24 cellular contexts compared by ENCODE assay signal in genomic region chr3:78143000-78143399, GRCh38.
"Had no signal": no experiment of that assay in that cellular context is flagged by ENCODE, and none has a peak within 500 bp of the region (broad histone marks: within the 10 kb centered on the region; RNA-seq: fewer than 3 reads in every experiment).

No MANE protein-coding gene starts in this region.

- H3K27ac ChIP-seq: colonic mucosa, lower lobe of right lung, sigmoid colon, stomach, suprapubic skin, tibial nerve had no signal

- H3K9me3 ChIP-seq: sigmoid colon, suprapubic skin, tibial nerve had no signal

- DNase-seq: activated B cell treated with CpG ODN at 0.5 μM for 24 hours; activated CD4-positive, alpha-beta T cell treated with anti-CD3 and anti-CD28 coated beads for 36 hours; activated CD4-positive, alpha-beta T cell treated with anti-CD3 and anti-CD28 coated beads, Interleukin-2, amount 50 U/mL, for 4 hours; activated CD8-positive, alpha-beta memory T cell treated with anti-CD3 and anti-CD28 coated beads for 24 hours; activated CD8-positive, alpha-beta memory T cell treated with anti-CD3 and anti-CD28 coated beads, Interleukin-2, amount 50 U/mL, for 4 hours; activated T-cell treated with anti-CD3 and anti-CD28 coated beads, Interleukin-2, amount 50 U/mL, for 24 hours; aorta; colonic mucosa; foreskin fibroblast; kidney; lower lobe of right lung; naive B cell; occipital lobe; sigmoid colon; stimulated activated CD4-positive, alpha-beta T cell treated with anti-CD3 and anti-CD28 coated beads, Interleukin-15, amount 100 ng/mL, for 24 hours; stomach; T1000 had no signal

- ATAC-seq: activated CD4-positive, alpha-beta T cell treated with anti-CD3 and anti-CD28 coated beads for 36 hours; activated naive CD4-positive, alpha-beta T cell treated with anti-CD3 and anti-CD28 coated beads, Interleukin-2, amount 50 U/mL, for 72 hours; activated T-helper 17 cell treated with anti-CD3 and anti-CD28 coated beads, Interleukin-2, amount 50 U/mL, for 72 hours; left lobe of liver; lower lobe of right lung; stimulated activated memory B cell treated with anti-CD40 and anti-IgM and Interleukin-4, amounts not matched to agents 10 μg/mL and 1 μg/mL and 100 μg/mL, for 72 hours had no signal

- H3K36me3 ChIP-seq: colonic mucosa, lower lobe of right lung, sigmoid colon, stomach, suprapubic skin, tibial nerve had no signal

- H3K4me1 ChIP-seq: colonic mucosa, lower lobe of right lung, sigmoid colon, stomach, suprapubic skin, tibial nerve had no signal

- H3K4me3 ChIP-seq: colonic mucosa, lower lobe of right lung, sigmoid colon, smooth muscle cell, stomach, suprapubic skin, tibial nerve had no signal

- H3K4me2 ChIP-seq: smooth muscle cell had no signal

- H3K27me3 ChIP-seq: colonic mucosa, sigmoid colon, stomach, suprapubic skin, tibial nerve had no signal
